Comparison of ENCODE assay signal across 18 cellular contexts in genomic region chr21:34215911-34216310, GRCh38.
DNase-seq lines count a peak whose midpoint lies in the region; ATAC-seq and TF ChIP-seq lines count a peak whose summit lies in the region.
"Had no signal": no experiment of that assay in that cellular context is flagged by ENCODE, and none has a peak within 500 bp of the region (broad histone marks: within the 10 kb centered on the region; RNA-seq: fewer than 3 reads in every experiment).

No MANE protein-coding gene starts in this region.

- no peaks in the 10 kb centered on the region for H3K36me3 ChIP-seq in BE2C

- DNase-seq in Right ventricle myocardium inferior (ENCODE audit: missing footprints) (no peak), cardiac septum (ENCODE audit: low spot score) (no peak), left cardiac atrium (no peak), sciatic nerve (ENCODE audit: low spot score) (no peak), KBM-7 (no peak), NCI-H2029 (lab: John Stamatoyannopoulos, UW) (no peak), BE2C (no peak)
- DNase-seq in stimulated activated naive CD4-positive, alpha-beta T cell treated with Interleukin-2 at 50 U/mL for 16 hours (lab: John Stamatoyannopoulos, UW) = no peak
- DNase-seq: C1 segment of cervical spinal cord, DND-41, GM23248, MV-4-11, NCI-H1417 treated with DMSO at 0.1 percent for 48 hours, NCI-H2029 treated with DMSO at 0.1 percent for 48 hours, NCI-H510A treated with DMSO at 0.1 percent for 48 hours, NCI-H82, PC-9 had no signal

- in situ Hi-C loops in KBM-7 (cut with MboI; ENCODE audit: low pct_unique_long_range_greater_than_20kb, low sequenced_read_pairs) = no loop called here

- ATAC-seq in Right ventricle myocardium inferior (peak; percentile 81), left cardiac atrium (peak; percentile 47 to 84), sciatic nerve (peak; percentile 85)
- ATAC-seq: K562 had no signal

- H3K27me3 ChIP-seq in BE2C = no peaks in the 10 kb centered on the region

- no peaks in the 10 kb centered on the region for H3K9me3 ChIP-seq in BE2C

- H3K4me3 ChIP-seq in BE2C (ENCODE audit: low read depth, low read length) = no peak overlapping the region
- H3K4me3 ChIP-seq: GM23248, K562, PC-9 had no signal

- intact Hi-C loops in Right ventricle myocardium inferior (cut with DNase I) (no loop called here), cardiac septum (cut with DNase I) (no loop called here), left cardiac atrium (cut with DNase I) (loop anchor here in 1 of 2 donors (10.0 kb wide), 1 partner anchor 291 kb away; no protein-coding TSS in a partner anchor), sciatic nerve (cut with DNase I) (no loop called here)

- no peak for TF ChIP-seq CTCF in BE2C (IDR thresholded peaks at IDR 0.05; ENCODE audit: low read depth, low read length)

- H3K4me1 ChIP-seq in BE2C = no peaks in the 10 kb centered on the region; the same call in 1 of the 2 replicates
